In genomic region chr16:30526823-30527634, GRCh38 we compare ENCODE assay signal across 8 cellular contexts. TPM values are rescaled to one million over a fixed set of nuclear protein-coding genes. Genes with fewer than 3 reads are reported as not detected.
A peak's percentile ranks its signal among the peaks of the same experiment; 100 is the strongest.
DNase-seq lines count a peak whose midpoint lies in the region; ATAC-seq, FAIRE-seq and TF ChIP-seq lines count a peak whose summit lies in the region.

No MANE protein-coding gene starts in this region.

- H3K36me3 ChIP-seq in Loucy (ENCODE audit: insufficient read depth, low read length), result no peaks in the 10 kb centered on the region; the same call in 1 of the 2 replicates
- peaks cover 13% of the 10 kb centered on the region; the same call in 1 of the 2 replicates for H3K36me3 ChIP-seq in RWPE2 (ENCODE audit: low read depth)

- peaks cover 18% of the 10 kb centered on the region; the same call in 1 of the 2 replicates for H3K79me2 ChIP-seq in Loucy (ENCODE audit: insufficient read depth, low read length)

- peaks cover 21% of the 10 kb centered on the region for H3K36me3 Mint-ChIP-seq in nephron (ENCODE audit: low read depth)

- peak overlapping the region; percentile 88 for H3K4me3 ChIP-seq in Loucy (ENCODE audit: low read length, poor library complexity, severe bottlenecking)
- H3K4me3 ChIP-seq in RWPE2 (ENCODE audit: severe bottlenecking), result peak overlapping the region; percentile 54
- peak overlapping the region; percentile 79 for H3K4me3 ChIP-seq in fibroblast of pulmonary artery (replicated peaks; ENCODE audit: low read depth, low read length)

- TF ChIP-seq CTCF in Loucy (conservative IDR thresholded peaks at IDR 0.05; ENCODE audit: low read length) (peak; percentile 14; the same call in 1 of the 2 replicates), RWPE2 (IDR thresholded peaks at IDR 0.05; ENCODE audit: poor library complexity, severe bottlenecking) (peak; percentile 28), fibroblast of pulmonary artery (IDR thresholded peaks at IDR 0.05; ENCODE audit: low read length, missing control alignments) (peak; percentile 28), nephron (IDR thresholded peaks at IDR 0.05; ENCODE audit: unreplicated experiment in 3 of 3) (peak in 1 of 3 experiments; percentile 29)

- peak overlapping the region; percentile 81 to 89 (median 85) for H3K4me3 Mint-ChIP-seq in nephron

- H3K9ac ChIP-seq in Loucy (ENCODE audit: low read depth, low read length, poor library complexity, severe bottlenecking), result peak overlapping the region; percentile 81

- peaks cover 6% of the 10 kb centered on the region for H3K4me1 ChIP-seq in Loucy (ENCODE audit: insufficient read depth, low read length, poor library complexity, severe bottlenecking)
- peaks cover 9% of the 10 kb centered on the region for H3K4me1 ChIP-seq in RWPE2 (ENCODE audit: insufficient read depth, poor library complexity, severe bottlenecking)

- H3K9me3 ChIP-seq in Loucy (ENCODE audit: insufficient read depth, low read depth, low read length) (no peaks in the 10 kb centered on the region), RWPE2 (ENCODE audit: severe bottlenecking) (no peaks in the 10 kb centered on the region)

- ATAC-seq in RWPE2 (ENCODE audit: low read depth), result peak; percentile 87
- peak; percentile 91 for ATAC-seq in stimulated activated naive CD8-positive, alpha-beta T cell treated with anti-CD3 and anti-CD28 coated beads, Interleukin-15, Interleukin-2, amounts not matched to agents 100 U/mL and 50 U/mL, for 24 hours

- peak overlapping the region; percentile 89 for H3K4me2 ChIP-seq in Loucy (ENCODE audit: low read depth, low read length, poor library complexity, severe bottlenecking)

- H3K9me3 Mint-ChIP-seq in nephron, result no peaks in the 10 kb centered on the region

- H3K27me3 ChIP-seq in Loucy (ENCODE audit: insufficient read depth, low read length, poor library complexity, severe bottlenecking) (no peaks in the 10 kb centered on the region), RWPE2 (ENCODE audit: insufficient read depth, poor library complexity, severe bottlenecking) (no peaks in the 10 kb centered on the region)

- H3K4me1 Mint-ChIP-seq in nephron, result peaks cover 23% of the 10 kb centered on the region

- in situ Hi-C loops in G401 (cut with HindIII; ENCODE audit: low sequenced_read_pairs), result no loop called here

- H3K27ac ChIP-seq in RWPE2 (ENCODE audit: poor library complexity, severe bottlenecking), result peak overlapping the region; percentile 82

- peak; percentile 93 for DNase-seq in G401 (ENCODE audit: low spot score)
- peak; percentile 97 for DNase-seq in H54 (ENCODE audit: insufficient read length, low spot score)
- DNase-seq in RWPE2 (ENCODE audit: low spot score), result peak; percentile 98
- peak; percentile 86 for DNase-seq in activated effector memory CD4-positive, alpha-beta T cell treated with Interleukin-2 at 50 U/mL for 16 hours
- peak; percentile 98 for DNase-seq in fibroblast of pulmonary artery (ENCODE audit: low read depth)
- DNase-seq in stimulated activated naive CD8-positive, alpha-beta T cell treated with anti-CD3 and anti-CD28 coated beads, Interleukin-15, Interleukin-2, amounts not matched to agents 100 U/mL and 50 U/mL, for 24 hours, result peak; percentile 98

- H4K20me1 ChIP-seq in Loucy (ENCODE audit: insufficient read depth, low read length, poor library complexity, severe bottlenecking), result peaks cover 10% of the 10 kb centered on the region

- no peaks in the 10 kb centered on the region for H3K9me2 ChIP-seq in Loucy (replicated peaks; ENCODE audit: low read depth, low read length)

- no peaks in the 10 kb centered on the region for H3F3A ChIP-seq in Loucy (ENCODE audit: low read depth)

- no peaks in the 10 kb centered on the region for H3K27me3 Mint-ChIP-seq in nephron (ENCODE audit: low read depth)

- H2AFZ ChIP-seq in Loucy (ENCODE audit: low read length), result peak overlapping the region; percentile 94

- FAIRE-seq in H54 (lab: Jason Lieb, UNC), result peak; percentile 68

- no peak; the same call in 1 of the 2 replicates for TF ChIP-seq POLR2A in H54 (IDR thresholded peaks at IDR 0.05; ENCODE audit: low read depth, low read length)

- H3K27ac Mint-ChIP-seq in nephron, result peak overlapping the region; percentile 93 to 97 (median 96)

RNA-seq across cellular contexts. Expression of gene ZNF768, which starts 0.7 kb away (rescaled TPM):
- total RNA-seq in G401 (2014; rRNA removed; shearing (Covaris generic)), result 96.8 and 108 TPM in 2 replicates

RNA-seq across cellular contexts. Expression of gene ZNF747, which starts 7.6 kb away (rescaled TPM):
- total RNA-seq in G401 (2014; rRNA removed; shearing (Covaris generic)), result 0.12 TPM in 1 of 2 replicates, not detected in the other

RNA-seq across cellular contexts. Expression of gene ZNF764, which starts 31.1 kb away (rescaled TPM):
- total RNA-seq in G401 (2014; rRNA removed; shearing (Covaris generic)), result 5.3 and 9.5 TPM in 2 replicates

RNA-seq across cellular contexts. Expression of gene ZNF688, which starts 44.5 kb away (rescaled TPM):
- 6.9 and 10.2 TPM in 2 replicates for total RNA-seq in G401 (2014; rRNA removed; shearing (Covaris generic))

RNA-seq across cellular contexts. Expression of gene ITGAL, which starts 54.5 kb away (rescaled TPM):
- not detected in 2 replicates for total RNA-seq in G401 (2014; rRNA removed; shearing (Covaris generic))

Comparison
In these comparisons a context has a peak if more than half of its experiments do, and no peak if none do; other contexts are left out.
1. Peak in every context shown above with its lines: DNase-seq, ATAC-seq, H3K4me3 ChIP-seq and H3K27ac ChIP-seq.